Comparison of ENCODE assay signal across 1 cellular context in genomic region chr18:49731860-49732311, GRCh38.
TF ChIP-seq lines count a peak whose summit lies in the region.

No MANE protein-coding gene starts in this region.

TF ChIP-seq in HepG2, 621 proteins besides CTCF, POLR2A, EP300 and RAD21 (continued from another document):
- peak; percentile 54; the same call in 1 of the 2 replicates for TF ChIP-seq ARID5B (CRISPR knock-in tag; IDR thresholded peaks at IDR 0.05)
- TF ChIP-seq HIVEP1 (CRISPR knock-in tag; IDR thresholded peaks at IDR 0.05), result no peak
- peak; percentile 52 for TF ChIP-seq PAXIP1 (CRISPR knock-in tag; conservative IDR thresholded peaks at IDR 0.05)
- TF ChIP-seq MAF1 (CRISPR knock-in tag; IDR thresholded peaks at IDR 0.05; ENCODE audit: borderline replicate concordance), result no peak
- peak; percentile 99 for TF ChIP-seq BCL6 (CRISPR knock-in tag; IDR thresholded peaks at IDR 0.05)
- TF ChIP-seq HNF4A (CRISPR knock-in tag; IDR thresholded peaks at IDR 0.05), result peak; percentile 30; the same call in 1 of the 2 replicates
- no peak for TF ChIP-seq ZSCAN21 (CRISPR knock-in tag; IDR thresholded peaks at IDR 0.05; ENCODE audit: borderline replicate concordance)
- TF ChIP-seq ZNF30 (CRISPR knock-in tag; IDR thresholded peaks at IDR 0.05), result no peak
- TF ChIP-seq RARA (CRISPR knock-in tag; IDR thresholded peaks at IDR 0.05), result peak; percentile 69
- peak; percentile 39; the same call in 1 of the 2 replicates for TF ChIP-seq ARID3A (IDR thresholded peaks at IDR 0.05; ENCODE audit: low read depth, low read length)
- no peak for TF ChIP-seq ADNP (CRISPR knock-in tag; IDR thresholded peaks at IDR 0.05)
- TF ChIP-seq ZEB1 (IDR thresholded peaks at IDR 0.05; ENCODE audit: insufficient replicate concordance, low read depth), result no peak
- no peak for TF ChIP-seq KDM4B (CRISPR knock-in tag; IDR thresholded peaks at IDR 0.05)
- no peak for TF ChIP-seq KAT7 (CRISPR knock-in tag; IDR thresholded peaks at IDR 0.05; ENCODE audit: borderline replicate concordance)
- no peak for TF ChIP-seq ZNF704 (CRISPR knock-in tag; IDR thresholded peaks at IDR 0.05; ENCODE audit: borderline replicate concordance)
- TF ChIP-seq ZMYM3 (CRISPR knock-in tag; IDR thresholded peaks at IDR 0.05), result no peak
- no peak for TF ChIP-seq ZNF256 (CRISPR knock-in tag; conservative IDR thresholded peaks at IDR 0.05)
- TF ChIP-seq NCOR1 (IDR thresholded peaks at IDR 0.05; ENCODE audit: borderline replicate concordance, low read length), result peak; percentile 35; the same call in 1 of the 2 replicates
- no peak for TF ChIP-seq PRDM10 (CRISPR knock-in tag; IDR thresholded peaks at IDR 0.05; ENCODE audit: low read depth)
- TF ChIP-seq IRX3 (CRISPR knock-in tag; IDR thresholded peaks at IDR 0.05; ENCODE audit: borderline replicate concordance, low read depth), result no peak
- no peak for TF ChIP-seq MATR3 (CRISPR knock-in tag; IDR thresholded peaks at IDR 0.05)
- no peak for TF ChIP-seq KDM2A (CRISPR knock-in tag; IDR thresholded peaks at IDR 0.05; ENCODE audit: borderline replicate concordance, low read depth)
- no peak for TF ChIP-seq FOSL2 (CRISPR knock-in tag; IDR thresholded peaks at IDR 0.05)
- TF ChIP-seq TBL1XR1 (IDR thresholded peaks at IDR 0.05; ENCODE audit: borderline replicate concordance, low read length, partially characterized antibody), result peak; percentile 88
- TF ChIP-seq HMG20A (CRISPR knock-in tag; IDR thresholded peaks at IDR 0.05; ENCODE audit: borderline replicate concordance), result 0 out of 2 replicates have a peak, but pooled peaks have one; percentile 9
- no peak for TF ChIP-seq HINFP (CRISPR knock-in tag; IDR thresholded peaks at IDR 0.05; ENCODE audit: low read depth)
- TF ChIP-seq GATAD2A (CRISPR knock-in tag; IDR thresholded peaks at IDR 0.05), result no peak
- TF ChIP-seq RFX3 (CRISPR knock-in tag; IDR thresholded peaks at IDR 0.05), result no peak
- TF ChIP-seq ZC3H13 (CRISPR knock-in tag; IDR thresholded peaks at IDR 0.05), result no peak
- TF ChIP-seq ATF2 (CRISPR knock-in tag; IDR thresholded peaks at IDR 0.05), result no peak
- no peak for TF ChIP-seq SAP130 (CRISPR knock-in tag; IDR thresholded peaks at IDR 0.05; ENCODE audit: low read depth)
- TF ChIP-seq TBX3 (IDR thresholded peaks at IDR 0.05; ENCODE audit: borderline replicate concordance), result no peak
- no peak for TF ChIP-seq FOXP1 (IDR thresholded peaks at IDR 0.05)
- peak; percentile 20; the same call in 1 of the 2 replicates for TF ChIP-seq FOXP1 (CRISPR knock-in tag; IDR thresholded peaks at IDR 0.05)
- no peak for TF ChIP-seq MBNL3 (CRISPR knock-in tag; conservative IDR thresholded peaks at IDR 0.05)
- no peak for TF ChIP-seq WIZ (CRISPR knock-in tag; IDR thresholded peaks at IDR 0.05)
- no peak for TF ChIP-seq ZNF3 (CRISPR knock-in tag; IDR thresholded peaks at IDR 0.05)
